ENCODE assay signal across 1 cellular context in the genomic region with DNA sequence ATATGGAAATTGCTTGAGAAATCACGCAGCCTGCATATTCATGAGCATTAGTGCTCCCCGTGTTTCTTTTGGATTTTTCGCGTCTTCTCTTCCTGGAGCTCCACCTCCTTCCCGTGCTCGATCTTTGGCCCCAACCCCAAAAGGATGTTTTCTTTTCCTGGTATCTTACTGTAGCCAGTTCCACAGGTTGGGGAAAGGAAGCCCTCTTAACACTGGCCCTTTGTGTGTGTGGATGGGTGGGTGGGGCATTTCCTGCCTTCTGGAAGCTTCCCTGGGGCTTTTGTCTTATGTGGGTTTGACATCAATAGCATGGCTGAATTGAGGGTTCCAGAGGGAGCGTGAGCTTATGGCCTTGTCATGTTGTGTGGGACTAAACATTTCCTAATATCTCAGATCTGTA.
TF ChIP-seq lines count a peak whose summit lies in the region.

No MANE protein-coding gene starts in this region.

TF ChIP-seq in HepG2, 621 proteins besides CTCF, POLR2A, EP300 and RAD21:
- TF ChIP-seq ZBTB43 (CRISPR knock-in tag; conservative IDR thresholded peaks at IDR 0.05) = no peak
- no peak for TF ChIP-seq SP2 (CRISPR knock-in tag; IDR thresholded peaks at IDR 0.05)
- no peak for TF ChIP-seq ZMYM2 (CRISPR knock-in tag; IDR thresholded peaks at IDR 0.05)
- TF ChIP-seq, protein P1, sequence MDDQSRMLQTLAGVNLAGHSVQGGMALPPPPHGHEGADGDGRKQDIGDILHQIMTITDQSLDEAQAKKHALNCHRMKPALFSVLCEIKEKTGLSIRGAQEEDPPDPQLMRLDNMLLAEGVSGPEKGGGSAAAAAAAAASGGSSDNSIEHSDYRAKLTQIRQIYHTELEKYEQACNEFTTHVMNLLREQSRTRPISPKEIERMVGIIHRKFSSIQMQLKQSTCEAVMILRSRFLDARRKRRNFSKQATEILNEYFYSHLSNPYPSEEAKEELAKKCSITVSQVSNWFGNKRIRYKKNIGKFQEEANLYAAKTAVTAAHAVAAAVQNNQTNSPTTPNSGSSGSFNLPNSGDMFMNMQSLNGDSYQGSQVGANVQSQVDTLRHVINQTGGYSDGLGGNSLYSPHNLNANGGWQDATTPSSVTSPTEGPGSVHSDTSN (CRISPR knock-in tag; IDR thresholded peaks at IDR 0.05; ENCODE audit: borderline replicate concordance) = no peak
- no peak for TF ChIP-seq MBD4 (IDR thresholded peaks at IDR 0.05; ENCODE audit: borderline replicate concordance, low read length)
- no peak for TF ChIP-seq ZHX2 (IDR thresholded peaks at IDR 0.05; ENCODE audit: low read depth)
- no peak for TF ChIP-seq ZHX2 (CRISPR knock-in tag; IDR thresholded peaks at IDR 0.05; ENCODE audit: borderline replicate concordance)
- no peak for TF ChIP-seq KLF6 (CRISPR knock-in tag; IDR thresholded peaks at IDR 0.05)
- TF ChIP-seq DRAP1 (CRISPR knock-in tag; IDR thresholded peaks at IDR 0.05) = no peak
- TF ChIP-seq ZNF12 (CRISPR knock-in tag; IDR thresholded peaks at IDR 0.05) = no peak
- TF ChIP-seq ONECUT2 (CRISPR knock-in tag; IDR thresholded peaks at IDR 0.05) = no peak
- no peak for TF ChIP-seq PHB2 (IDR thresholded peaks at IDR 0.05; ENCODE audit: partially characterized antibody)
- peak; percentile 23; the same call in 1 of the 2 replicates for TF ChIP-seq SOX5 (CRISPR knock-in tag; IDR thresholded peaks at IDR 0.05; ENCODE audit: borderline replicate concordance)
- peak; percentile 30; the same call in 1 of the 2 replicates for TF ChIP-seq ETV5 (CRISPR knock-in tag; IDR thresholded peaks at IDR 0.05; ENCODE audit: borderline replicate concordance)
- TF ChIP-seq SP1 (IDR thresholded peaks at IDR 0.05) = no peak
- no peak for TF ChIP-seq SP1 (CRISPR knock-in tag; IDR thresholded peaks at IDR 0.05)
- no peak for TF ChIP-seq RORA (CRISPR knock-in tag; IDR thresholded peaks at IDR 0.05)
- peak; percentile 35; the same call in 1 of the 2 replicates for TF ChIP-seq SP5 (CRISPR knock-in tag; IDR thresholded peaks at IDR 0.05; ENCODE audit: borderline replicate concordance, low read depth)
- TF ChIP-seq, protein P2, sequence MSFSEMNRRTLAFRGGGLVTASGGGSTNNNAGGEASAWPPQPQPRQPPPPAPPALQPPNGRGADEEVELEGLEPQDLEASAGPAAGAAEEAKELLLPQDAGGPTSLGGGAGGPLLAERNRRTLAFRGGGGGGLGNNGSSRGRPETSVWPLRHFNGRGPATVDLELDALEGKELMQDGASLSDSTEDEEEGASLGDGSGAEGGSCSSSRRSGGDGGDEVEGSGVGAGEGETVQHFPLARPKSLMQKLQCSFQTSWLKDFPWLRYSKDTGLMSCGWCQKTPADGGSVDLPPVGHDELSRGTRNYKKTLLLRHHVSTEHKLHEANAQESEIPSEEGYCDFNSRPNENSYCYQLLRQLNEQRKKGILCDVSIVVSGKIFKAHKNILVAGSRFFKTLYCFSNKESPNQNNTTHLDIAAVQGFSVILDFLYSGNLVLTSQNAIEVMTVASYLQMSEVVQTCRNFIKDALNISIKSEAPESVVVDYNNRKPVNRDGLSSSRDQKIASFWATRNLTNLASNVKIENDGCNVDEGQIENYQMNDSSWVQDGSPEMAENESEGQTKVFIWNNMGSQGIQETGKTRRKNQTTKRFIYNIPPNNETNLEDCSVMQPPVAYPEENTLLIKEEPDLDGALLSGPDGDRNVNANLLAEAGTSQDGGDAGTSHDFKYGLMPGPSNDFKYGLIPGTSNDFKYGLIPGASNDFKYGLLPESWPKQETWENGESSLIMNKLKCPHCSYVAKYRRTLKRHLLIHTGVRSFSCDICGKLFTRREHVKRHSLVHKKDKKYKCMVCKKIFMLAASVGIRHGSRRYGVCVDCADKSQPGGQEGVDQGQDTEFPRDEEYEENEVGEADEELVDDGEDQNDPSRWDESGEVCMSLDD (CRISPR knock-in tag; IDR thresholded peaks at IDR 0.05; ENCODE audit: borderline replicate concordance) = no peak
- TF ChIP-seq ARID2 (CRISPR knock-in tag; IDR thresholded peaks at IDR 0.05; ENCODE audit: borderline replicate concordance) = no peak
- TF ChIP-seq SMARCE1 (IDR thresholded peaks at IDR 0.05; ENCODE audit: borderline replicate concordance) = no peak
- no peak for TF ChIP-seq KLF11 (CRISPR knock-in tag; IDR thresholded peaks at IDR 0.05)
- TF ChIP-seq ELF3 (CRISPR knock-in tag; IDR thresholded peaks at IDR 0.05) = 0 out of 2 replicates have a peak, but pooled peaks have one; percentile 8
- TF ChIP-seq NFE2L1 (CRISPR knock-in tag; IDR thresholded peaks at IDR 0.05; ENCODE audit: borderline replicate concordance) = no peak
- TF ChIP-seq FOSL1 (CRISPR knock-in tag; IDR thresholded peaks at IDR 0.05; ENCODE audit: borderline replicate concordance) = no peak
- no peak for TF ChIP-seq ZBTB37 (CRISPR knock-in tag; IDR thresholded peaks at IDR 0.05)
- TF ChIP-seq, protein P3, sequence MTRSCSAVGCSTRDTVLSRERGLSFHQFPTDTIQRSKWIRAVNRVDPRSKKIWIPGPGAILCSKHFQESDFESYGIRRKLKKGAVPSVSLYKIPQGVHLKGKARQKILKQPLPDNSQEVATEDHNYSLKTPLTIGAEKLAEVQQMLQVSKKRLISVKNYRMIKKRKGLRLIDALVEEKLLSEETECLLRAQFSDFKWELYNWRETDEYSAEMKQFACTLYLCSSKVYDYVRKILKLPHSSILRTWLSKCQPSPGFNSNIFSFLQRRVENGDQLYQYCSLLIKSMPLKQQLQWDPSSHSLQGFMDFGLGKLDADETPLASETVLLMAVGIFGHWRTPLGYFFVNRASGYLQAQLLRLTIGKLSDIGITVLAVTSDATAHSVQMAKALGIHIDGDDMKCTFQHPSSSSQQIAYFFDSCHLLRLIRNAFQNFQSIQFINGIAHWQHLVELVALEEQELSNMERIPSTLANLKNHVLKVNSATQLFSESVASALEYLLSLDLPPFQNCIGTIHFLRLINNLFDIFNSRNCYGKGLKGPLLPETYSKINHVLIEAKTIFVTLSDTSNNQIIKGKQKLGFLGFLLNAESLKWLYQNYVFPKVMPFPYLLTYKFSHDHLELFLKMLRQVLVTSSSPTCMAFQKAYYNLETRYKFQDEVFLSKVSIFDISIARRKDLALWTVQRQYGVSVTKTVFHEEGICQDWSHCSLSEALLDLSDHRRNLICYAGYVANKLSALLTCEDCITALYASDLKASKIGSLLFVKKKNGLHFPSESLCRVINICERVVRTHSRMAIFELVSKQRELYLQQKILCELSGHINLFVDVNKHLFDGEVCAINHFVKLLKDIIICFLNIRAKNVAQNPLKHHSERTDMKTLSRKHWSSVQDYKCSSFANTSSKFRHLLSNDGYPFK (CRISPR knock-in tag; IDR thresholded peaks at IDR 0.05; ENCODE audit: borderline replicate concordance) = no peak
